Comparison of ENCODE assay signal across 14 cellular contexts in the genomic region with DNA sequence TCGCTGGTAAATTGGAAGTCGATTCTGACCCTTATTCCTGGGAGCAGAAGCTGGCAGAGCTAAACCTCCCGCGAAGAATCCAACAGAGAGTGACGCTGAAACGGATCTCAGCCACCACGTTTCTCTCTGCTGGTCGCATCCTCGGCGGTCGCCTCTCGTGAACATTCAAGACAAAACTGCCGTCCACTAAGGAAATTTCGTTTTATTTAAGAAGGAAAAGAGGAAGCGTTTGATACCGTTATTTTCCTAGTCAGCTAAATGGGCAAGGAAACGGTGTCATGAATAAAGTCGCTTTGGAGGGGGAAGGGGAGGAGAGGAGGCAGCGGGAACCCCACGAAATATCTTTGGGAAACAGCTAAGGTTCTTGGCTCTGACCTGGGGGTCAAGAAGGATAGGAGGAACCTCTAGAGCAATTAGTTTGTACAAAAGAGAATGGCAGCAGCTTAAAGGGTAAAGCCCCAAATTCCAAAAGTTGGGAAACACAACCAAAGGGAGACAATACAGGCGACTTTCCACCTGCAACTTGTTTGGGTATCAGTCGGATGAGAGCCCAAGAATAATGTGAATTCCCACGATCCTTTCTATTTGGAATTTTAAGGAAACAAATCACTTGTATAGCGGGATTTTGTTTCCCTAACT. TPM values are rescaled to one million over a fixed set of nuclear protein-coding genes. Genes with fewer than 3 reads are reported as not detected.
A peak's percentile ranks its signal among the peaks of the same experiment; 100 is the strongest.
DNase-seq lines count a peak whose midpoint lies in the region; ATAC-seq and TF ChIP-seq lines count a peak whose summit lies in the region.
"Had no signal": no experiment of that assay in that cellular context is flagged by ENCODE, and none has a peak within 500 bp of the region (broad histone marks: within the 10 kb centered on the region; RNA-seq: fewer than 3 reads in every experiment).

No MANE protein-coding gene starts in this region.

- intact Hi-C loops in natural killer cell (cut with micrococcal nuclease), result no loop called here
- intact Hi-C loops in lower leg skin (cut with DNase I; ENCODE audit: low total_unique reads), result loop anchor here (5.0 kb wide), 1 partner anchor 1444 kb away; no protein-coding TSS in a partner anchor

- no peak for TF ChIP-seq CTCF in natural killer cell (IDR thresholded peaks at IDR 0.05)
- TF ChIP-seq CTCF in lower leg skin (IDR thresholded peaks at IDR 0.05), result no peak

- H3K4me3 Mint-ChIP-seq in natural killer cell, result peak overlapping the region; percentile 37
- no peak overlapping the region for H3K4me3 Mint-ChIP-seq in natural killer cell treated with Interleukin-12 subunit alpha and Interleukin-12 subunit beta and Interleukin-15 and Interleukin-18, amount 100 ng/mL, for 72 hours

- DNase-seq in natural killer cell, result no peak
- no peak for DNase-seq in natural killer cell treated with Interleukin-12 subunit alpha and Interleukin-12 subunit beta and Interleukin-15 and Interleukin-18, amount 100 ng/mL, for 72 hours (ENCODE audit: low spot score)
- DNase-seq in activated T-cell treated with anti-CD3 and anti-CD28 coated beads, Interleukin-2, amount 50 U/mL, for 48 hours, result peak; percentile 20 to 28
- no peak for DNase-seq in lower leg skin (ENCODE audit: low spot score in 2 of 2)
- no peak for DNase-seq in MV-4-11 (lab: John Stamatoyannopoulos, UW)
- DNase-seq in COR-L47 (lab: John Stamatoyannopoulos, UW), result no peak
- DNase-seq: C1 segment of cervical spinal cord, immature natural killer cell, mucosa of descending colon, NCI-H1092, stomach had no signal

- no peak overlapping the region for H3K27ac Mint-ChIP-seq in natural killer cell
- H3K27ac Mint-ChIP-seq in natural killer cell treated with Interleukin-12 subunit alpha and Interleukin-12 subunit beta and Interleukin-15 and Interleukin-18, amount 100 ng/mL, for 72 hours, result no peak overlapping the region
- H3K27ac Mint-ChIP-seq: immature natural killer cell had no signal

- H3K9me3 Mint-ChIP-seq in natural killer cell, result no peaks in the 10 kb centered on the region
- no peaks in the 10 kb centered on the region for H3K9me3 Mint-ChIP-seq in natural killer cell treated with Interleukin-12 subunit alpha and Interleukin-12 subunit beta and Interleukin-15 and Interleukin-18, amount 100 ng/mL, for 72 hours

- no peaks in the 10 kb centered on the region for H3K36me3 Mint-ChIP-seq in natural killer cell
- H3K36me3 Mint-ChIP-seq in natural killer cell treated with Interleukin-12 subunit alpha and Interleukin-12 subunit beta and Interleukin-15 and Interleukin-18, amount 100 ng/mL, for 72 hours, result peaks cover 4% of the 10 kb centered on the region

- WGBS in lower leg skin, 2 donors, result 8 to 9% methylated on average over 24 of the region's 24 CpGs

- peaks cover 61 to 75% of the 10 kb centered on the region in 2 donors for H3K27me3 Mint-ChIP-seq in natural killer cell (ENCODE audit: low read depth in 2 of 2)
- peaks cover 46 to 79% of the 10 kb centered on the region in 2 donors for H3K27me3 Mint-ChIP-seq in natural killer cell treated with Interleukin-12 subunit alpha and Interleukin-12 subunit beta and Interleukin-15 and Interleukin-18, amount 100 ng/mL, for 72 hours

- peaks cover 9% of the 10 kb centered on the region in 2 donors for H3K4me1 Mint-ChIP-seq in natural killer cell
- H3K4me1 Mint-ChIP-seq in natural killer cell treated with Interleukin-12 subunit alpha and Interleukin-12 subunit beta and Interleukin-15 and Interleukin-18, amount 100 ng/mL, for 72 hours (ENCODE audit: low read depth in 2 of 2), result peaks cover 4 to 19% of the 10 kb centered on the region in 2 donors

- ATAC-seq in natural killer cell (no peak), GM19455 (IDR thresholded peaks at IDR 0.05; ENCODE audit: unreplicated experiment) (no peak)
- no peak for ATAC-seq in natural killer cell treated with Interleukin-12 subunit alpha and Interleukin-12 subunit beta and Interleukin-15 and Interleukin-18, amount 100 ng/mL, for 72 hours

- TF ChIP-seq POLR2A in lower leg skin (IDR thresholded peaks at IDR 0.05), result no peak

- H3K4me3 ChIP-seq in iPS-11a (ENCODE audit: low read depth, low read length), result peak overlapping the region; percentile 1
- H3K4me3 ChIP-seq in lower leg skin (ENCODE audit: low read depth, poor library complexity, severe bottlenecking), result no peak overlapping the region
- H3K4me3 ChIP-seq: mucosa of descending colon had no signal

RNA-seq across cellular contexts. Expression of a gene that starts 2.0 kb away (rescaled TPM):
- not detected for total RNA-seq in natural killer cell
- not detected for total RNA-seq in natural killer cell treated with Interleukin-12 subunit alpha and Interleukin-12 subunit beta and Interleukin-15 and Interleukin-18, amount 100 ng/mL, for 72 hours
- total RNA-seq in lower leg skin, result not detected
- total RNA-seq: mucosa of descending colon, right atrium auricular region, stomach had no signal

Comparison
In these comparisons a context has a peak if more than half of its experiments do, and no peak if none do; other contexts are left out.
1. DNase-seq: peak in activated T-cell treated with anti-CD3 and anti-CD28 coated beads, Interleukin-2, amount 50 U/mL, for 48 hours (2 of 2); none in natural killer cell (single experiment), natural killer cell treated with Interleukin-12 subunit alpha and Interleukin-12 subunit beta and Interleukin-15 and Interleukin-18, amount 100 ng/mL, for 72 hours (single experiment), lower leg skin (0 of 2), MV-4-11 (single experiment) and COR-L47 (single experiment).